In the genomic region with DNA sequence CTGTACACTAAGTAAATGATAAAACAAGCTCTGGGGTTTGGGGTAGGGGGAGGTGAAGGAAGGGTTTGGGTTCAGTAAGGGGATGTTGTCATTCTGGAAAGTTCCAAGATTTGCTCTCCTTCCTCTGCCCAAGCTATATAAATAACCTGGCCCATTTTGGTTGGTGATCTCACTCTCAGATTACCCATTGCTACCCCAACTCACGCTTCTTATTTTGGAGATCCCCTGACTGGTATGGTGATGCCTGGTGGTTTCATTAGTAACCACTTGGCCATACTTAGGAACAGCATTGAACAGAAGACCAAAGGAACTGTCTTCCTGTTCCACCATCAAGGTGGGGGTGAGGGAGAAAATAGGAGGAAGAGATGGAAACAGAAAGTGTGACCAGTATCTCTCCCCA, we compare ENCODE assay signal across 36 cellular contexts.
"Had no signal": no experiment of that assay in that cellular context is flagged by ENCODE, and none has a peak within 500 bp of the region (broad histone marks: within the 10 kb centered on the region; RNA-seq: fewer than 3 reads in every experiment).

No MANE protein-coding gene starts in this region.

- H3K27me3 ChIP-seq: ascending aorta, cardiac muscle cell had no signal

- ATAC-seq: activated CD8-positive, alpha-beta memory T cell treated with anti-CD3 and anti-CD28 coated beads, Interleukin-2, amount 10 ng/mL, durations not matched to agents 7 days and 5 days; activated CD8-positive, alpha-beta T cell treated with anti-CD3 and anti-CD28 coated beads, Interleukin-2, amount 10 ng/mL, durations not matched to agents 7 days and 5 days; activated naive CD8-positive, alpha-beta T cell treated with anti-CD3 and anti-CD28 coated beads, Interleukin-2, amount 50 U/mL, for 24 hours had no signal

- H3K4me3 Mint-ChIP-seq: activated B cell treated with CpG ODN at 0.5 μM for 24 hours; activated CD4-positive, alpha-beta memory T cell treated with anti-CD3 and anti-CD28 coated beads for 36 hours; activated CD4-positive, alpha-beta T cell treated with anti-CD3 and anti-CD28 coated beads, Interleukin-2, amount 10 ng/mL, durations not matched to agents 24 days and 14 days; activated CD8-positive, alpha-beta memory T cell treated with anti-CD3 and anti-CD28 coated beads, Interleukin-2, amount 10 ng/mL, durations not matched to agents 7 days and 5 days; activated CD8-positive, alpha-beta T cell treated with anti-CD3 and anti-CD28 coated beads, Interleukin-2, amount 10 ng/mL, durations not matched to agents 7 days and 5 days; activated naive CD4-positive, alpha-beta T cell treated with anti-CD3 and anti-CD28 coated beads, Interleukin-2, amount 10 ng/mL, durations not matched to agents 7 days and 5 days; activated naive CD4-positive, alpha-beta T cell treated with anti-CD3 and anti-CD28 coated beads, Interleukin-2, amount 50 U/mL, for 24 hours; activated naive CD8-positive, alpha-beta T cell; activated naive CD8-positive, alpha-beta T cell treated with anti-CD3 and anti-CD28 coated beads, Interleukin-2, amount 10 ng/mL, durations not matched to agents 7 days and 5 days; activated naive CD8-positive, alpha-beta T cell treated with anti-CD3 and anti-CD28 coated beads, Interleukin-2, amount 50 U/mL, for 24 hours; activated T-cell treated with anti-CD3 and anti-CD28 coated beads, Interleukin-2, amount 50 U/mL, for 24 hours; brain; central memory CD8-positive, alpha-beta T cell; T-helper 1 cell treated with Interleukin-12 subunit alpha and Interleukin-12 subunit beta and Interleukin-4 antibody, amounts not matched to agents 30 μg/mL and 1 μg/mL, for 36 hours; T-helper 2 cell treated with Interferon-gamma antibody and Interleukin-4, amounts not matched to agents 5 μg/mL and 100 μg/mL, for 36 hours had no signal

- H3K27ac ChIP-seq: ascending aorta, cardiac muscle cell, VCaP had no signal

- H3K4me1 ChIP-seq: ascending aorta had no signal

- H3K36me3 Mint-ChIP-seq: activated CD4-positive, alpha-beta memory T cell treated with anti-CD3 and anti-CD28 coated beads for 36 hours; activated CD8-positive, alpha-beta memory T cell treated with anti-CD3 and anti-CD28 coated beads, Interleukin-2, amount 10 ng/mL, durations not matched to agents 7 days and 5 days; activated naive CD4-positive, alpha-beta T cell treated with anti-CD3 and anti-CD28 coated beads, Interleukin-2, amount 10 ng/mL, durations not matched to agents 7 days and 5 days; activated naive CD4-positive, alpha-beta T cell treated with anti-CD3 and anti-CD28 coated beads, Interleukin-2, amount 50 U/mL, for 24 hours; activated naive CD8-positive, alpha-beta T cell; activated naive CD8-positive, alpha-beta T cell treated with anti-CD3 and anti-CD28 coated beads, Interleukin-2, amount 10 ng/mL, durations not matched to agents 7 days and 5 days; brain had no signal

- H3K9me3 ChIP-seq: ascending aorta had no signal

- H3K4me3 ChIP-seq: ascending aorta, cardiac muscle cell had no signal

- DNase-seq: activated B cell treated with CpG ODN at 0.5 μM for 24 hours; activated CD4-positive, alpha-beta memory T cell treated with anti-CD3 and anti-CD28 coated beads for 36 hours; activated CD4-positive, alpha-beta T cell treated with anti-CD3 and anti-CD28 coated beads for 4 hours; activated CD4-positive, alpha-beta T cell treated with anti-CD3 and anti-CD28 coated beads, Interleukin-2, amount 10 ng/mL, durations not matched to agents 24 days and 14 days; activated CD4-positive, alpha-beta T cell treated with anti-CD3 and anti-CD28 coated beads, Interleukin-2, amount 50 U/mL, for 1 hour; activated CD4-positive, alpha-beta T cell treated with anti-CD3 and anti-CD28 coated beads, Interleukin-2, amount 50 U/mL, for 4 hours; activated CD4-positive, CD25-positive, alpha-beta regulatory T cell treated with anti-CD3 and anti-CD28 coated beads, Interleukin-2, amount 50 U/mL, for 72 hours; activated CD8-positive, alpha-beta memory T cell treated with anti-CD3 and anti-CD28 coated beads for 24 hours; activated CD8-positive, alpha-beta memory T cell treated with anti-CD3 and anti-CD28 coated beads, Interleukin-2, amount 10 ng/mL, durations not matched to agents 7 days and 5 days; activated CD8-positive, alpha-beta memory T cell treated with anti-CD3 and anti-CD28 coated beads, Interleukin-2, amount 50 U/mL, for 48 hours; activated CD8-positive, alpha-beta T cell treated with anti-CD3 and anti-CD28 coated beads, Interleukin-2, amount 10 ng/mL, durations not matched to agents 7 days and 5 days; activated effector memory CD4-positive, alpha-beta T cell treated with Interleukin-2 at 50 U/mL for 16 hours; activated gamma-delta T cell; activated naive CD4-positive, alpha-beta T cell treated with anti-CD3 and anti-CD28 coated beads, Interleukin-2, amount 10 ng/mL, durations not matched to agents 7 days and 5 days; activated naive CD4-positive, alpha-beta T cell treated with Interleukin-2 at 50 U/mL for 16 hours; activated naive CD8-positive, alpha-beta T cell treated with anti-CD3 and anti-CD28 coated beads, Interleukin-2, amount 10 ng/mL, durations not matched to agents 7 days and 5 days; activated naive CD8-positive, alpha-beta T cell treated with anti-CD3 and anti-CD28 coated beads, Interleukin-2, amount 50 U/mL, for 24 hours; activated T-cell treated with anti-CD3 and anti-CD28 coated beads, Interleukin-2, amount 50 U/mL, for 24 hours; activated T-cell treated with anti-CD3 and anti-CD28 coated beads, Interleukin-2, amount 50 U/mL, for 48 hours; amygdala; anterior cingulate cortex; caudate nucleus; cerebellar nuclear complex; T-helper 1 cell; T-helper 2 cell; T-helper 9 cell had no signal

- H3K27me3 Mint-ChIP-seq: activated B cell treated with CpG ODN at 0.5 μM for 24 hours; activated CD4-positive, alpha-beta memory T cell treated with anti-CD3 and anti-CD28 coated beads for 36 hours; activated CD4-positive, alpha-beta T cell treated with anti-CD3 and anti-CD28 coated beads, Interleukin-2, amount 10 ng/mL, durations not matched to agents 24 days and 14 days; activated CD8-positive, alpha-beta memory T cell treated with anti-CD3 and anti-CD28 coated beads, Interleukin-2, amount 10 ng/mL, durations not matched to agents 7 days and 5 days; activated naive CD4-positive, alpha-beta T cell treated with anti-CD3 and anti-CD28 coated beads, Interleukin-2, amount 10 ng/mL, durations not matched to agents 7 days and 5 days; activated naive CD4-positive, alpha-beta T cell treated with anti-CD3 and anti-CD28 coated beads, Interleukin-2, amount 50 U/mL, for 24 hours; activated naive CD8-positive, alpha-beta T cell; activated naive CD8-positive, alpha-beta T cell treated with anti-CD3 and anti-CD28 coated beads, Interleukin-2, amount 10 ng/mL, durations not matched to agents 7 days and 5 days; activated naive CD8-positive, alpha-beta T cell treated with anti-CD3 and anti-CD28 coated beads, Interleukin-2, amount 50 U/mL, for 24 hours; activated T-cell treated with anti-CD3 and anti-CD28 coated beads, Interleukin-2, amount 50 U/mL, for 24 hours; central memory CD8-positive, alpha-beta T cell had no signal

- H3K9me3 Mint-ChIP-seq: activated B cell treated with CpG ODN at 0.5 μM for 24 hours; activated CD4-positive, alpha-beta memory T cell treated with anti-CD3 and anti-CD28 coated beads for 36 hours; activated CD4-positive, alpha-beta T cell treated with anti-CD3 and anti-CD28 coated beads, Interleukin-2, amount 10 ng/mL, durations not matched to agents 24 days and 14 days; activated naive CD4-positive, alpha-beta T cell treated with anti-CD3 and anti-CD28 coated beads, Interleukin-2, amount 50 U/mL, for 24 hours; activated naive CD8-positive, alpha-beta T cell treated with anti-CD3 and anti-CD28 coated beads, Interleukin-2, amount 50 U/mL, for 24 hours; activated T-helper 2 cell treated with anti-CD3 and anti-CD28 coated beads, Interferon-gamma antibody, Interleukin-2, Interleukin-4, amounts not matched to agents 10 μg/mL and 5 μg/mL and 100 μg/mL, durations not matched to agents 14 hours and 24 hours and 36 hours had no signal

- H3K27ac Mint-ChIP-seq: activated B cell treated with CpG ODN at 0.5 μM for 24 hours; activated CD4-positive, alpha-beta memory T cell treated with anti-CD3 and anti-CD28 coated beads for 36 hours; activated CD4-positive, alpha-beta T cell treated with anti-CD3 and anti-CD28 coated beads, Interleukin-2, amount 10 ng/mL, durations not matched to agents 24 days and 14 days; activated CD8-positive, alpha-beta memory T cell treated with anti-CD3 and anti-CD28 coated beads, Interleukin-2, amount 10 ng/mL, durations not matched to agents 7 days and 5 days; activated CD8-positive, alpha-beta T cell treated with anti-CD3 and anti-CD28 coated beads, Interleukin-2, amount 10 ng/mL, durations not matched to agents 7 days and 5 days; activated naive CD4-positive, alpha-beta T cell treated with anti-CD3 and anti-CD28 coated beads, Interleukin-2, amount 10 ng/mL, durations not matched to agents 7 days and 5 days; activated naive CD4-positive, alpha-beta T cell treated with anti-CD3 and anti-CD28 coated beads, Interleukin-2, amount 50 U/mL, for 24 hours; activated naive CD8-positive, alpha-beta T cell; activated naive CD8-positive, alpha-beta T cell treated with anti-CD3 and anti-CD28 coated beads, Interleukin-2, amount 10 ng/mL, durations not matched to agents 7 days and 5 days; activated naive CD8-positive, alpha-beta T cell treated with anti-CD3 and anti-CD28 coated beads, Interleukin-2, amount 50 U/mL, for 24 hours; activated T-cell treated with anti-CD3 and anti-CD28 coated beads, Interleukin-2, amount 50 U/mL, for 24 hours; activated T-helper 2 cell treated with anti-CD3 and anti-CD28 coated beads, Interferon-gamma antibody, Interleukin-2, Interleukin-4, amounts not matched to agents 10 μg/mL and 5 μg/mL and 100 μg/mL, durations not matched to agents 14 hours and 24 hours and 36 hours; brain; T-helper 1 cell treated with Interleukin-12 subunit alpha and Interleukin-12 subunit beta and Interleukin-4 antibody, amounts not matched to agents 30 μg/mL and 1 μg/mL, for 36 hours; T-helper 2 cell treated with Interferon-gamma antibody and Interleukin-4, amounts not matched to agents 5 μg/mL and 100 μg/mL, for 36 hours had no signal

- H3K36me3 ChIP-seq: ascending aorta, cardiac muscle cell had no signal

- H3K4me1 Mint-ChIP-seq: activated B cell treated with CpG ODN at 0.5 μM for 24 hours; activated CD4-positive, alpha-beta T cell treated with anti-CD3 and anti-CD28 coated beads, Interleukin-2, amount 10 ng/mL, durations not matched to agents 24 days and 14 days; activated CD8-positive, alpha-beta memory T cell treated with anti-CD3 and anti-CD28 coated beads, Interleukin-2, amount 10 ng/mL, durations not matched to agents 7 days and 5 days; activated naive CD4-positive, alpha-beta T cell treated with anti-CD3 and anti-CD28 coated beads, Interleukin-2, amount 10 ng/mL, durations not matched to agents 7 days and 5 days; activated naive CD4-positive, alpha-beta T cell treated with anti-CD3 and anti-CD28 coated beads, Interleukin-2, amount 50 U/mL, for 24 hours; activated naive CD8-positive, alpha-beta T cell treated with anti-CD3 and anti-CD28 coated beads, Interleukin-2, amount 10 ng/mL, durations not matched to agents 7 days and 5 days; activated naive CD8-positive, alpha-beta T cell treated with anti-CD3 and anti-CD28 coated beads, Interleukin-2, amount 50 U/mL, for 24 hours; brain; central memory CD8-positive, alpha-beta T cell had no signal
